1 cellular context compared by ENCODE assay signal in the genomic region with DNA sequence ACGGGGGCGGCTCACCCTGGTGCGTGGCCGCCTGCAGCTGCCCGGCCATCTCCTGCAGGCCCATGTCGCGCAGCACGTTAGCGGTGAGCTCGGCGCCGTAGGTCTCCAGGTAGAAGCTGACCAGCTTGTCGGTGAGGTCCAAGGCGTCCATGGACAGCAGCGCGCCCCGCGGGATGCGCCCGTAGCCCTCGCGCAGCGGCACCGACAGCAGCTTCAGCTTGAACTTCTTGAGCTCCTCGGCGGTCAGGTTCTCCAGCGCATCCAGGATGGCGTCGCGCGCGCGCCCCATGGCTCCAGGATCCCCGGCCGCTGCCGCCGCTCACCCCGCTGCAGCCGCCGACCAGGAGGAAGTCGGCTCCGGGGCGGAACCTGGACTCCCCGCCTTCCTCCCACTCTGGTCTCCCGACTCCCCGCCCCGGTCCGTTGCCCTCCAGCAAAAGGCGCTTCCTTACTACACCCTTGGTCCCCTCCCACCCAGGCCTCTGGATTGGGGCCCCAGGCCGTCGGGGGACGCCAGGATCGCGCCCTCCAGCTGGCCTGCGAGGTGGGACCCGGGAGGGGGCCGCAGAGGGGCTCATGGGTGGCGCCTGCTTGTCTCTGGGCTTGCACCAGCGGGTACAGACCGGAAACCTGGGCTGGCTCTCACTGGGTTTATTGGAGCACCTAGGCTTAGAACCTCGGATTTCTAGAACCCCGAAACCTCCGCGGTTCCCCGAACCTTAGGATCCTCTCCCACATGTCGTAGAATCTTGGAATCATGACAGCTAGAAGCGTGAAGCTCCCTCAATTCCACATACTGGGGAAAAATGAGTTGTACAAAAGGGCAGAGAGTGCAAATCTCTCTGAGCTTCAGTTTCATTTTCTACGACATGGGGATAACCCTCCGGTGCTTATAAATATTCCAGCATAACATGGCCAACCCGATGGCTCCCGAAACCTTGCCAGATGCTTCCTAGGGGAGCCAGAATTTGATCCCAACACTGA.
TF ChIP-seq lines count a peak whose summit lies in the region.

Gene PYCARD, minus strand, starts transcription at position 359 of the 984 bp plus-strand sequence. Its CDS starts 70 bp downstream, at position 289.

TF ChIP-seq in K562, 482 proteins besides CTCF, POLR2A, EP300 and RAD21 (continued from another document):
- TF ChIP-seq, protein P1, sequence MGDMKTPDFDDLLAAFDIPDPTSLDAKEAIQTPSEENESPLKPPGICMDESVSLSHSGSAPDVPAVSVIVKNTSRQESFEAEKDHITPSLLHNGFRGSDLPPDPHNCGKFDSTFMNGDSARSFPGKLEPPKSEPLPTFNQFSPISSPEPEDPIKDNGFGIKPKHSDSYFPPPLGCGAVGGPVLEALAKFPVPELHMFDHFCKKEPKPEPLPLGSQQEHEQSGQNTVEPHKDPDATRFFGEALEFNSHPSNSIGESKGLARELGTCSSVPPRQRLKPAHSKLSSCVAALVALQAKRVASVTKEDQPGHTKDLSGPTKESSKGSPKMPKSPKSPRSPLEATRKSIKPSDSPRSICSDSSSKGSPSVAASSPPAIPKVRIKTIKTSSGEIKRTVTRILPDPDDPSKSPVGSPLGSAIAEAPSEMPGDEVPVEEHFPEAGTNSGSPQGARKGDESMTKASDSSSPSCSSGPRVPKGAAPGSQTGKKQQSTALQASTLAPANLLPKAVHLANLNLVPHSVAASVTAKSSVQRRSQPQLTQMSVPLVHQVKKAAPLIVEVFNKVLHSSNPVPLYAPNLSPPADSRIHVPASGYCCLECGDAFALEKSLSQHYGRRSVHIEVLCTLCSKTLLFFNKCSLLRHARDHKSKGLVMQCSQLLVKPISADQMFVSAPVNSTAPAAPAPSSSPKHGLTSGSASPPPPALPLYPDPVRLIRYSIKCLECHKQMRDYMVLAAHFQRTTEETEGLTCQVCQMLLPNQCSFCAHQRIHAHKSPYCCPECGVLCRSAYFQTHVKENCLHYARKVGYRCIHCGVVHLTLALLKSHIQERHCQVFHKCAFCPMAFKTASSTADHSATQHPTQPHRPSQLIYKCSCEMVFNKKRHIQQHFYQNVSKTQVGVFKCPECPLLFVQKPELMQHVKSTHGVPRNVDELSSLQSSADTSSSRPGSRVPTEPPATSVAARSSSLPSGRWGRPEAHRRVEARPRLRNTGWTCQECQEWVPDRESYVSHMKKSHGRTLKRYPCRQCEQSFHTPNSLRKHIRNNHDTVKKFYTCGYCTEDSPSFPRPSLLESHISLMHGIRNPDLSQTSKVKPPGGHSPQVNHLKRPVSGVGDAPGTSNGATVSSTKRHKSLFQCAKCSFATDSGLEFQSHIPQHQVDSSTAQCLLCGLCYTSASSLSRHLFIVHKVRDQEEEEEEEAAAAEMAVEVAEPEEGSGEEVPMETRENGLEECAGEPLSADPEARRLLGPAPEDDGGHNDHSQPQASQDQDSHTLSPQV (IDR thresholded peaks at IDR 0.05): no peak
- TF ChIP-seq EHMT2 (IDR thresholded peaks at IDR 0.05): no peak
- TF ChIP-seq, protein P2, sequence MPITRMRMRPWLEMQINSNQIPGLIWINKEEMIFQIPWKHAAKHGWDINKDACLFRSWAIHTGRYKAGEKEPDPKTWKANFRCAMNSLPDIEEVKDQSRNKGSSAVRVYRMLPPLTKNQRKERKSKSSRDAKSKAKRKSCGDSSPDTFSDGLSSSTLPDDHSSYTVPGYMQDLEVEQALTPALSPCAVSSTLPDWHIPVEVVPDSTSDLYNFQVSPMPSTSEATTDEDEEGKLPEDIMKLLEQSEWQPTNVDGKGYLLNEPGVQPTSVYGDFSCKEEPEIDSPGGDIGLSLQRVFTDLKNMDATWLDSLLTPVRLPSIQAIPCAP (CRISPR knock-in tag; IDR thresholded peaks at IDR 0.05; ENCODE audit: borderline replicate concordance): no peak
- TF ChIP-seq ZNF347 (CRISPR knock-in tag; IDR thresholded peaks at IDR 0.05; ENCODE audit: low read depth): no peak
- TF ChIP-seq KDM4B (IDR thresholded peaks at IDR 0.05; ENCODE audit: borderline replicate concordance in 2 of 2, low read depth in 1 of 2): 0 out of 4 replicates have a peak, but pooled peaks of 1 of the 2 experiments have one; percentile 49
- TF ChIP-seq JUND (IDR thresholded peaks at IDR 0.05; ENCODE audit: borderline replicate concordance, low read depth, low read length): no peak
- no peak for TF ChIP-seq JUND (tag; IDR thresholded peaks at IDR 0.05; ENCODE audit: borderline replicate concordance, low read depth, low read length)
- TF ChIP-seq GABPA (tag; conservative IDR thresholded peaks at IDR 0.05; ENCODE audit: low read depth): peak; percentile 58
- no peak for TF ChIP-seq NR3C1 (CRISPR knock-in tag; IDR thresholded peaks at IDR 0.05)
- TF ChIP-seq POLR2G (IDR thresholded peaks at IDR 0.05; ENCODE audit: low read depth, low read length): peak; percentile 44
- TF ChIP-seq DMBX1 (CRISPR knock-in tag; IDR thresholded peaks at IDR 0.05; ENCODE audit: borderline replicate concordance): no peak
- no peak for TF ChIP-seq ZNF79 (CRISPR knock-in tag; IDR thresholded peaks at IDR 0.05; ENCODE audit: low read depth)
- TF ChIP-seq MAFG (tag; conservative IDR thresholded peaks at IDR 0.05): no peak
- no peak for TF ChIP-seq TAF1 (IDR thresholded peaks at IDR 0.05; ENCODE audit: control insufficient read depth, extremely low read depth, insufficient read depth, low read length, severe bottlenecking)
- TF ChIP-seq, protein P3, sequence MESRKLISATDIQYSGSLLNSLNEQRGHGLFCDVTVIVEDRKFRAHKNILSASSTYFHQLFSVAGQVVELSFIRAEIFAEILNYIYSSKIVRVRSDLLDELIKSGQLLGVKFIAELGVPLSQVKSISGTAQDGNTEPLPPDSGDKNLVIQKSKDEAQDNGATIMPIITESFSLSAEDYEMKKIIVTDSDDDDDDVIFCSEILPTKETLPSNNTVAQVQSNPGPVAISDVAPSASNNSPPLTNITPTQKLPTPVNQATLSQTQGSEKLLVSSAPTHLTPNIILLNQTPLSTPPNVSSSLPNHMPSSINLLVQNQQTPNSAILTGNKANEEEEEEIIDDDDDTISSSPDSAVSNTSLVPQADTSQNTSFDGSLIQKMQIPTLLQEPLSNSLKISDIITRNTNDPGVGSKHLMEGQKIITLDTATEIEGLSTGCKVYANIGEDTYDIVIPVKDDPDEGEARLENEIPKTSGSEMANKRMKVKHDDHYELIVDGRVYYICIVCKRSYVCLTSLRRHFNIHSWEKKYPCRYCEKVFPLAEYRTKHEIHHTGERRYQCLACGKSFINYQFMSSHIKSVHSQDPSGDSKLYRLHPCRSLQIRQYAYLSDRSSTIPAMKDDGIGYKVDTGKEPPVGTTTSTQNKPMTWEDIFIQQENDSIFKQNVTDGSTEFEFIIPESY (CRISPR knock-in tag; IDR thresholded peaks at IDR 0.05): peak; percentile 12; the same call in 1 of the 2 replicates
- TF ChIP-seq PHF20 (IDR thresholded peaks at IDR 0.05; ENCODE audit: partially characterized antibody): no peak
- TF ChIP-seq E2F6 (IDR thresholded peaks at IDR 0.05; ENCODE audit: borderline replicate concordance in 1 of 2, extremely low read depth in 1 of 2, insufficient read depth in 1 of 2, insufficient read length in 1 of 2, low read depth in 1 of 2, low read length in 1 of 2, poor library complexity in 1 of 2, severe bottlenecking in 1 of 2): peak; percentile 21 to 39
- TF ChIP-seq CREM (IDR thresholded peaks at IDR 0.05; ENCODE audit: low read depth): no peak
